11 cellular contexts compared by ENCODE assay signal in genomic region chr18:50051288-50051687, GRCh38.
DNase-seq lines count a peak whose midpoint lies in the region; TF ChIP-seq lines count a peak whose summit lies in the region.
"Had no signal": no experiment of that assay in that cellular context is flagged by ENCODE, and none has a peak within 500 bp of the region (broad histone marks: within the 10 kb centered on the region; RNA-seq: fewer than 3 reads in every experiment).

No MANE protein-coding gene starts in this region.

- in situ Hi-C loops in brain microvascular endothelial cell (cut with HindIII; ENCODE audit: low pct_ligation_motif_present, low sequenced_read_pairs) = no loop called here

- no peak overlapping the region for H3K4me3 ChIP-seq in esophagus squamous epithelium
- no peak overlapping the region for H3K4me3 ChIP-seq in retinal pigment epithelial cell (ENCODE audit: low read length)
- H3K4me3 ChIP-seq in brain microvascular endothelial cell (ENCODE audit: low read depth, low read length) = no peak overlapping the region

- peak; percentile 7 for DNase-seq in NCI-H2196 (lab: John Stamatoyannopoulos, UW; ENCODE audit: unreplicated experiment)
- DNase-seq in NCI-H2196 treated with DMSO at 0.1 percent for 48 hours (lab: John Stamatoyannopoulos, UW; ENCODE audit: unreplicated experiment) = no peak
- peak; percentile 13 for DNase-seq in NCI-H226
- DNase-seq in esophagus squamous epithelium (lab: John Stamatoyannopoulos, UW) = no peak
- DNase-seq in retinal pigment epithelial cell (ENCODE audit: low read depth) = no peak
- DNase-seq in brain microvascular endothelial cell = no peak
- DNase-seq in foreskin melanocyte = no peak
- DNase-seq in NK-92 treated with Interleukin-12 subunit alpha and Interleukin-12 subunit beta, amount 100 ng/mL, for 24 hours (lab: John Stamatoyannopoulos, UW) = no peak
- DNase-seq: activated T-cell treated with anti-CD3 and anti-CD28 coated beads, Interleukin-2, amount 50 U/mL, for 4 hours; left ventricle myocardium superior; NCI-H187 had no signal

- H3K27ac ChIP-seq in esophagus squamous epithelium = no peak overlapping the region
- no peak overlapping the region for H3K27ac ChIP-seq in brain microvascular endothelial cell

- H3K36me3 ChIP-seq in esophagus squamous epithelium (no peaks in the 10 kb centered on the region), brain microvascular endothelial cell (replicated peaks) (no peaks in the 10 kb centered on the region)

- no peaks in the 10 kb centered on the region for H3K9me3 ChIP-seq in esophagus squamous epithelium

- H3K4me1 ChIP-seq in esophagus squamous epithelium = no peaks in the 10 kb centered on the region

- no peak for TF ChIP-seq POLR2A in esophagus squamous epithelium (IDR thresholded peaks at IDR 0.05)

- H3K27me3 ChIP-seq in esophagus squamous epithelium = no peaks in the 10 kb centered on the region
- H3K27me3 ChIP-seq in brain microvascular endothelial cell (replicated peaks) = no peaks in the 10 kb centered on the region

- intact Hi-C loops in esophagus squamous epithelium (cut with DNase I) = no loop called here

- TF ChIP-seq CTCF in esophagus squamous epithelium (IDR thresholded peaks at IDR 0.05) = peak in 4 of 6 experiments; percentile 13 to 41 (median 21)
- peak; percentile 38 for TF ChIP-seq CTCF in retinal pigment epithelial cell (conservative IDR thresholded peaks at IDR 0.05; ENCODE audit: low read depth, low read length)
- no peak for TF ChIP-seq CTCF in brain microvascular endothelial cell (IDR thresholded peaks at IDR 0.05; ENCODE audit: low read depth, low read length, missing control alignments)

Comparison
In these comparisons a context has a peak if more than half of its experiments do, and no peak if none do; other contexts are left out.
1. DNase-seq: peak in NCI-H2196 (single experiment) and NCI-H226 (single experiment); none in NCI-H2196 treated with DMSO at 0.1 percent for 48 hours (single experiment), esophagus squamous epithelium (single experiment), retinal pigment epithelial cell (single experiment), brain microvascular endothelial cell (single experiment), foreskin melanocyte (single experiment) and NK-92 treated with Interleukin-12 subunit alpha and Interleukin-12 subunit beta, amount 100 ng/mL, for 24 hours (single experiment).